20 cellular contexts compared by ENCODE assay signal in the genomic region with DNA sequence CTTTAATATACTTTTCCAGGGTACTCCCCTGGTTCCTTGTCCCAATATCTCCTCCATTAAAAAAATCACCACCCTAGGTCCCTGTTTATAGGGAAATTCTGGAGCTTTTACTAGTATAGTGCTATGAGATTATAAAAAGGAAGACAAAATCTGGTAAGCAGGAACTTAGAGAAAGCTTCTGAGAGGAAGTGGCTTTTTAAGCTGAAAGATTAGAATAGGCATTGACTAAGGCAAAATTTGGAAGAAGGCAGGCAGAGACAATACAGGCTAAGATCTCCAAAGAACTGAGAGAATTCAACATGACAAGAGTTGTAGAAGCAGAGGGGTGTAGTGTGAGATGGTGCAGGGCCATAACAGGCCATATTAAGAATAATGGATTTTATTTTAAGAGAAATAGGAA. TPM values are rescaled to one million over a fixed set of nuclear protein-coding genes. Genes with fewer than 3 reads are reported as not detected.
DNase-seq lines count a peak whose midpoint lies in the region; ATAC-seq, FAIRE-seq and TF ChIP-seq lines count a peak whose summit lies in the region.
"Had no signal": no experiment of that assay in that cellular context is flagged by ENCODE, and none has a peak within 500 bp of the region (broad histone marks: within the 10 kb centered on the region; RNA-seq: fewer than 3 reads in every experiment).

No MANE protein-coding gene starts in this region.

- DNase-seq in CD4-positive, alpha-beta T cell = no peak
- DNase-seq in T-helper 2 cell treated with Interferon-gamma antibody and Interleukin-4, amounts not matched to agents 5 μg/mL and 100 μg/mL, for 36 hours (ENCODE audit: low spot score) = no peak
- no peak for DNase-seq in immature natural killer cell
- DNase-seq in urothelium cell line (ENCODE audit: low spot score) = no peak
- DNase-seq: activated CD8-positive, alpha-beta memory T cell treated with anti-CD3 and anti-CD28 coated beads, Interleukin-2, amount 50 U/mL, for 48 hours; adrenal gland; BE2C; hippocampal formation; kidney glomerular epithelial cell; NCI-H1092; NCI-H526 treated with DMSO at 0.1 percent for 48 hours; SK-N-SH; stimulated activated CD4-positive, alpha-beta T cell treated with anti-CD3 and anti-CD28 coated beads, Interleukin-4, amount 100 ng/mL, for 1 hour; WERI-Rb-1 had no signal

- peak overlapping the region; percentile 30 for H3K27ac Mint-ChIP-seq in CD4-positive, alpha-beta T cell
- peak overlapping the region; percentile 60 for H3K27ac Mint-ChIP-seq in T-helper 2 cell treated with Interferon-gamma antibody and Interleukin-4, amounts not matched to agents 5 μg/mL and 100 μg/mL, for 36 hours
- H3K27ac Mint-ChIP-seq in immature natural killer cell = peak overlapping the region; percentile 65 to 87 (median 82)

- TF ChIP-seq CTCF in CD4-positive, alpha-beta T cell (IDR thresholded peaks at IDR 0.05) = no peak

- no peaks in the 10 kb centered on the region for H4K20me1 ChIP-seq in BLaER1

- intact Hi-C loops in CD4-positive, alpha-beta T cell (cut with DNase I, micrococcal nuclease) = loop anchor here in 1 of 2 experiments (10.0 kb wide), 1 partner anchor 275 kb away; no protein-coding TSS in a partner anchor

- no peaks in the 10 kb centered on the region for H3K9me3 ChIP-seq in BLaER1
- no peaks in the 10 kb centered on the region for H3K9me3 ChIP-seq in CD4-positive, alpha-beta T cell (ENCODE audit: control insufficient read depth, low read length)
- H3K9me3 ChIP-seq: adrenal gland, BE2C, SK-N-SH, thoracic aorta had no signal

- POLR2A ChIA-PET in CD4-positive, alpha-beta T cell (lab: Charles Lee) = interaction anchor here (0.7 to 1.3 kb wide), 4 partner anchors 9 to 212 kb away, joined by 3 to 7 read pairs (median 3); partner anchors contain the start of gene SGO1

- H3K36me3 Mint-ChIP-seq in CD4-positive, alpha-beta T cell (ENCODE audit: low read depth) = no peaks in the 10 kb centered on the region
- H3K36me3 Mint-ChIP-seq in T-helper 2 cell treated with Interferon-gamma antibody and Interleukin-4, amounts not matched to agents 5 μg/mL and 100 μg/mL, for 36 hours (ENCODE audit: low read depth) = peaks cover 58% of the 10 kb centered on the region
- peaks cover 0 to 4% (median 0%) of the 10 kb centered on the region in 3 donors for H3K36me3 Mint-ChIP-seq in immature natural killer cell

- peaks cover 70% of the 10 kb centered on the region for H3K36me3 ChIP-seq in BLaER1
- H3K36me3 ChIP-seq: adrenal gland, BE2C, thoracic aorta had no signal

- FAIRE-seq in urothelium cell line (lab: Jason Lieb, UNC) = no peak
- FAIRE-seq: GM18507 had no signal

- H3K4me2 ChIP-seq in BLaER1 = peak overlapping the region; percentile 67
- H3K4me2 ChIP-seq: SK-N-SH had no signal

- no peak overlapping the region for H3K4me3 ChIP-seq in BLaER1
- H3K4me3 ChIP-seq: adrenal gland, thoracic aorta had no signal

- peaks cover 17% of the 10 kb centered on the region for H3K4me1 ChIP-seq in BLaER1
- H3K4me1 ChIP-seq: adrenal gland, BE2C had no signal

- H3K27ac ChIP-seq in BLaER1 = peak overlapping the region; percentile 73
- peak overlapping the region; percentile 4 for H3K27ac ChIP-seq in CD4-positive, alpha-beta T cell (ENCODE audit: low read depth, low read length)
- H3K27ac ChIP-seq: adrenal gland, thoracic aorta, WERI-Rb-1 had no signal

- H3K4me1 Mint-ChIP-seq in CD4-positive, alpha-beta T cell (ENCODE audit: low read depth) = peaks cover 27% of the 10 kb centered on the region
- H3K4me1 Mint-ChIP-seq in T-helper 2 cell treated with Interferon-gamma antibody and Interleukin-4, amounts not matched to agents 5 μg/mL and 100 μg/mL, for 36 hours (ENCODE audit: low read depth) = peaks cover 7% of the 10 kb centered on the region
- peaks cover 17 to 28% of the 10 kb centered on the region in 2 donors for H3K4me1 Mint-ChIP-seq in immature natural killer cell

- no peaks in the 10 kb centered on the region for H3K9me3 Mint-ChIP-seq in CD4-positive, alpha-beta T cell
- no peaks in the 10 kb centered on the region for H3K9me3 Mint-ChIP-seq in T-helper 2 cell treated with Interferon-gamma antibody and Interleukin-4, amounts not matched to agents 5 μg/mL and 100 μg/mL, for 36 hours
- H3K9me3 Mint-ChIP-seq in immature natural killer cell = no peaks in the 10 kb centered on the region

- no peak overlapping the region for H3K4me3 Mint-ChIP-seq in CD4-positive, alpha-beta T cell
- no peak overlapping the region for H3K4me3 Mint-ChIP-seq in T-helper 2 cell treated with Interferon-gamma antibody and Interleukin-4, amounts not matched to agents 5 μg/mL and 100 μg/mL, for 36 hours
- no peak overlapping the region for H3K4me3 Mint-ChIP-seq in immature natural killer cell

- H3K27me3 ChIP-seq in BLaER1 = no peaks in the 10 kb centered on the region
- H3K27me3 ChIP-seq in CD4-positive, alpha-beta T cell (ENCODE audit: control insufficient read depth, insufficient read depth, low read length) = no peaks in the 10 kb centered on the region
- H3K27me3 ChIP-seq: adrenal gland, BE2C had no signal

- CTCF ChIA-PET in CD4-positive, alpha-beta T cell (lab: Charles Lee) = no interaction called here

- peak overlapping the region; percentile 43; the same call in 1 of the 2 replicates for H3K9ac ChIP-seq in BLaER1
- H3K9ac ChIP-seq: SK-N-SH had no signal

- ATAC-seq in CD4-positive, alpha-beta T cell (ENCODE audit: poor library complexity) = peak; percentile 48
- ATAC-seq in GM21723 (IDR thresholded peaks at IDR 0.05; ENCODE audit: unreplicated experiment) = no peak
- ATAC-seq in HG03175 (IDR thresholded peaks at IDR 0.05; ENCODE audit: unreplicated experiment) = no peak
- ATAC-seq: HCT116 had no signal

- no peaks in the 10 kb centered on the region for H3K27me3 Mint-ChIP-seq in CD4-positive, alpha-beta T cell
- no peaks in the 10 kb centered on the region for H3K27me3 Mint-ChIP-seq in T-helper 2 cell treated with Interferon-gamma antibody and Interleukin-4, amounts not matched to agents 5 μg/mL and 100 μg/mL, for 36 hours (ENCODE audit: low read depth)
- H3K27me3 Mint-ChIP-seq in immature natural killer cell (ENCODE audit: low read depth in 3 of 3) = peaks cover 2 to 3% (median 2%) of the 10 kb centered on the region in 3 donors

RNA-seq across cellular contexts. Expression of gene SGO1, which starts 25.8 kb away (rescaled TPM):
- not detected for total RNA-seq in CD4-positive, alpha-beta T cell
- 1 to 10 TPM in 1 of 3 donors, under 1 TPM in 2; 0.67 to 1.0 (median 0.77) TPM for polyA plus RNA-seq in immature natural killer cell

Comparison
In these comparisons a context has a peak if more than half of its experiments do, and no peak if none do; other contexts are left out.
1. H3K27ac Mint-ChIP-seq: peak in every context shown above with its lines; median percentile 82 in immature natural killer cell; 60 in T-helper 2 cell treated with Interferon-gamma antibody and Interleukin-4, amounts not matched to agents 5 μg/mL and 100 μg/mL, for 36 hours; 30 in CD4-positive, alpha-beta T cell.